In genomic region chr11:67262731-67263675, GRCh38 we compare ENCODE assay signal across 8 cellular contexts. TPM values are rescaled to one million over a fixed set of nuclear protein-coding genes. Genes with fewer than 3 reads are reported as not detected.
DNase-seq lines count a peak whose midpoint lies in the region; ATAC-seq and TF ChIP-seq lines count a peak whose summit lies in the region.

No MANE protein-coding gene starts in this region.

- ATAC-seq in activated T-helper 17 cell treated with anti-CD3 and anti-CD28 coated beads, Interleukin-2, amount 50 U/mL, for 72 hours (replicated peaks), result peak; percentile 54
- ATAC-seq in HG02798 (IDR thresholded peaks at IDR 0.05; ENCODE audit: poor library complexity, unreplicated experiment), result no peak

- TF ChIP-seq CTCF in neural crest cell (conservative IDR thresholded peaks at IDR 0.05) (peak; percentile 83), type B pancreatic cell (conservative IDR thresholded peaks at IDR 0.05) (peak; percentile 88)

- no peaks in the 10 kb centered on the region for H3K27me3 Mint-ChIP-seq in activated T-helper 17 cell treated with anti-CD3 and anti-CD28 coated beads, Interleukin-2, amount 50 U/mL, for 72 hours
- peaks cover 3% of the 10 kb centered on the region for H3K27me3 Mint-ChIP-seq in neural crest cell (ENCODE audit: low read depth)
- no peaks in the 10 kb centered on the region for H3K27me3 Mint-ChIP-seq in type B pancreatic cell

- peaks cover 25% of the 10 kb centered on the region for H3K36me3 Mint-ChIP-seq in activated T-helper 17 cell treated with anti-CD3 and anti-CD28 coated beads, Interleukin-2, amount 50 U/mL, for 72 hours (ENCODE audit: low read depth)
- H3K36me3 Mint-ChIP-seq in neural crest cell (ENCODE audit: low read depth), result peaks cover 4% of the 10 kb centered on the region
- H3K36me3 Mint-ChIP-seq in type B pancreatic cell, result no peaks in the 10 kb centered on the region

- H3K4me3 Mint-ChIP-seq in activated T-helper 17 cell treated with anti-CD3 and anti-CD28 coated beads, Interleukin-2, amount 50 U/mL, for 72 hours, result peak overlapping the region; percentile 84
- peak overlapping the region; percentile 76 for H3K4me3 Mint-ChIP-seq in neural crest cell
- peak overlapping the region; percentile 72 for H3K4me3 Mint-ChIP-seq in type B pancreatic cell

- H3K9me3 Mint-ChIP-seq in activated T-helper 17 cell treated with anti-CD3 and anti-CD28 coated beads, Interleukin-2, amount 50 U/mL, for 72 hours, result no peaks in the 10 kb centered on the region
- H3K9me3 Mint-ChIP-seq in neural crest cell, result no peaks in the 10 kb centered on the region
- H3K9me3 Mint-ChIP-seq in type B pancreatic cell, result no peaks in the 10 kb centered on the region

- H3K27ac Mint-ChIP-seq in activated T-helper 17 cell treated with anti-CD3 and anti-CD28 coated beads, Interleukin-2, amount 50 U/mL, for 72 hours, result peak overlapping the region; percentile 94
- H3K27ac Mint-ChIP-seq in neural crest cell (ENCODE audit: unreplicated experiment) (no peak overlapping the region), type B pancreatic cell (peak overlapping the region; percentile 86)

- peaks cover 33% of the 10 kb centered on the region for H3K4me1 Mint-ChIP-seq in activated T-helper 17 cell treated with anti-CD3 and anti-CD28 coated beads, Interleukin-2, amount 50 U/mL, for 72 hours
- peaks cover 36% of the 10 kb centered on the region for H3K4me1 Mint-ChIP-seq in neural crest cell
- H3K4me1 Mint-ChIP-seq in type B pancreatic cell (ENCODE audit: unreplicated experiment), result peaks cover 24% of the 10 kb centered on the region

- DNase-seq in GDM1 (lab: John Stamatoyannopoulos, UW) (peak; percentile 82), LHCN-M2 (ENCODE audit: low read depth) (peak; percentile 82), RKO (ENCODE audit: low spot score) (peak; percentile 88), fibroblast of peridontal ligament (ENCODE audit: extremely low read depth) (peak; percentile 85), neural crest cell (ENCODE audit: low read depth, low spot score) (peak; percentile 83), type B pancreatic cell (ENCODE audit: extremely low spot score, unreplicated experiment) (no peak)

RNA-seq across cellular contexts. Expression of gene GRK2, which starts 3.3 kb away (rescaled TPM):
- total RNA-seq in LHCN-M2 (2014; rRNA removed) (62.6 and 69.3 TPM in 2 replicates), neural crest cell (51.3 and 55.1 TPM in 2 replicates), type B pancreatic cell (ENCODE audit: low replicate concordance) (53.1 and 62.2 TPM in 2 replicates)
- 33.9 TPM for polyA plus RNA-seq in LHCN-M2 (2012)
- 100 to 1,000 TPM; 197 to 265 TPM for total RNA-seq in activated T-helper 17 cell treated with anti-CD3 and anti-CD28 coated beads, Interleukin-2, amount 50 U/mL, for 72 hours

RNA-seq across cellular contexts. Expression of gene ANKRD13D, which starts 26.1 kb away (rescaled TPM):
- total RNA-seq in LHCN-M2 (2014; rRNA removed) (31.3 and 42.1 TPM in 2 replicates), neural crest cell (58.9 and 71.8 TPM in 2 replicates), type B pancreatic cell (ENCODE audit: low replicate concordance) (70.5 and 80.9 TPM in 2 replicates)
- 19.6 TPM for polyA plus RNA-seq in LHCN-M2 (2012)
- 100 to 1,000 TPM; 102 to 137 TPM for total RNA-seq in activated T-helper 17 cell treated with anti-CD3 and anti-CD28 coated beads, Interleukin-2, amount 50 U/mL, for 72 hours

RNA-seq across cellular contexts. Expression of gene SSH3, which starts 40.3 kb away (rescaled TPM):
- 10.8 and 19.0 TPM in 2 replicates for total RNA-seq in LHCN-M2 (2014; rRNA removed)
- polyA plus RNA-seq in LHCN-M2 (2012), result 19.9 TPM
- 10 to 100 TPM; 15.8 to 22.0 TPM for total RNA-seq in activated T-helper 17 cell treated with anti-CD3 and anti-CD28 coated beads, Interleukin-2, amount 50 U/mL, for 72 hours
- 3.0 and 3.3 TPM in 2 replicates for total RNA-seq in neural crest cell
- total RNA-seq in type B pancreatic cell (ENCODE audit: low replicate concordance), result 32.0 and 40.9 TPM in 2 replicates
